15 cellular contexts compared by ENCODE assay signal in the genomic region with DNA sequence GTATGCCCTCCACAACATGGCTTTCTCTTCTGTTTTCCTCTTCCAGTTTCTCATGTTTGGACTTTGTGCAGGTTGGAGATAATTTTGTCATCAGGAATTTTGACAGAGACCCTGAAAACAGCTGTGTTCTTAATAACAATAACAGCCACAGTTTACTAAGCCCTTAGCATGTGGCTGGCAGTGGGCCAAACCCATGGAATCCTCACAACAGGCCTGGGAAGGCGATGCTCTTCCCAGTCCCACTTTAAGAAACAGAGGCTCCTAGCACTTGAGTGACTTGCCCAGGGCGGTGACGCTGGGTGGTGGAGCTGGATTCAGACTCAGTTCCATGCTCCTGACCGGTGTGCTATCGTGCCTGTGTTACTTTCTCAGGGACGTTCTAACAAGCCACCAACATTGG. TPM values are rescaled to one million over a fixed set of nuclear protein-coding genes. Genes with fewer than 3 reads are reported as not detected.
DNase-seq lines count a peak whose midpoint lies in the region; ATAC-seq and TF ChIP-seq lines count a peak whose summit lies in the region.
"Had no signal": no experiment of that assay in that cellular context is flagged by ENCODE, and none has a peak within 500 bp of the region (broad histone marks: within the 10 kb centered on the region; RNA-seq: fewer than 3 reads in every experiment).

No MANE protein-coding gene starts in this region.

- H3K27ac Mint-ChIP-seq in activated CD8-positive, alpha-beta T cell treated with anti-CD3 and anti-CD28 coated beads, Interleukin-2, amount 10 ng/mL, durations not matched to agents 7 days and 5 days: no peak overlapping the region
- H3K27ac Mint-ChIP-seq in WTC11: no peak overlapping the region
- H3K27ac Mint-ChIP-seq: activated naive CD4-positive, alpha-beta T cell treated with anti-CD3 and anti-CD28 coated beads for 36 hours; memory B cell; T-helper 2 cell treated with Interferon-gamma antibody and Interleukin-4, amounts not matched to agents 5 μg/mL and 100 μg/mL, for 36 hours had no signal

- CTCF ChIA-PET in mammary epithelial cell (lab: Charles Lee; ENCODE audit: low non-redundant PET): no interaction called here
- CTCF ChIA-PET in activated CD8-positive, alpha-beta T cell treated with anti-CD3 and anti-CD28 coated beads, Interleukin-2, amount 10 ng/mL, durations not matched to agents 7 days and 5 days (lab: Charles Lee): no interaction called here
- CTCF ChIA-PET in WTC11 (lab: Charles Lee): interaction anchor here (0.6 kb wide), 1 partner anchor 198 kb away, joined by 3 read pairs; no protein-coding TSS in a partner anchor

- no peak for TF ChIP-seq EP300 in tibial nerve (IDR thresholded peaks at IDR 0.05)

- TF ChIP-seq CTCF in mammary epithelial cell (conservative IDR thresholded peaks at IDR 0.05 in 1 of 2, IDR thresholded peaks at IDR 0.05 in 1 of 2; ENCODE audit: extremely low read depth in 1 of 2, insufficient read depth in 1 of 2, low read depth in 1 of 2, low read length in 2 of 2): no peak
- TF ChIP-seq CTCF in tibial nerve (IDR thresholded peaks at IDR 0.05): no peak
- no peak for TF ChIP-seq CTCF in WTC11 (IDR thresholded peaks at IDR 0.05)

- no peak for TF ChIP-seq POLR2A in tibial nerve (IDR thresholded peaks at IDR 0.05)

- H3K27ac ChIP-seq in mammary epithelial cell (ENCODE audit: insufficient read depth, low read depth, low read length): no peak overlapping the region
- peak overlapping the region; percentile 82 to 95 (median 90) for H3K27ac ChIP-seq in tibial nerve
- H3K27ac ChIP-seq: PC-9 had no signal

- H2AFZ ChIP-seq in mammary epithelial cell (ENCODE audit: low read depth, low read length): peak overlapping the region; percentile 2
- H2AFZ ChIP-seq: PC-9 had no signal

- no peak overlapping the region for H3K4me2 ChIP-seq in mammary epithelial cell (ENCODE audit: insufficient read depth, low read depth, low read length)
- H3K4me2 ChIP-seq: PC-9 had no signal

- peaks cover 15% of the 10 kb centered on the region for H3K27me3 Mint-ChIP-seq in activated CD8-positive, alpha-beta T cell treated with anti-CD3 and anti-CD28 coated beads, Interleukin-2, amount 10 ng/mL, durations not matched to agents 7 days and 5 days (ENCODE audit: low read depth)
- peaks cover 21% of the 10 kb centered on the region for H3K27me3 Mint-ChIP-seq in WTC11 (ENCODE audit: low read depth)

- H3K36me3 ChIP-seq in mammary epithelial cell (ENCODE audit: insufficient read depth, low read length) (no peaks in the 10 kb centered on the region), tibial nerve (no peaks in the 10 kb centered on the region)

- BruUV-seq in mammary epithelial cell (replicated peaks; lab: Mats Ljungman, UMichigan): no TSS peak

- H3K9me3 ChIP-seq in mammary epithelial cell (replicated peaks; ENCODE audit: insufficient read depth, low read length) (no peaks in the 10 kb centered on the region), tibial nerve (no peaks in the 10 kb centered on the region)

- peaks cover 51% of the 10 kb centered on the region for H3K4me1 ChIP-seq in mammary epithelial cell (ENCODE audit: insufficient read depth, low read length)
- peaks cover 5 to 59% (median 32%) of the 10 kb centered on the region in 4 donors for H3K4me1 ChIP-seq in tibial nerve

- no peaks in the 10 kb centered on the region for H3K27me3 ChIP-seq in mammary epithelial cell (ENCODE audit: insufficient read depth, low read length)
- no peaks in the 10 kb centered on the region for H3K27me3 ChIP-seq in tibial nerve

- in situ Hi-C loops in mammary epithelial cell (cut with MboI; ENCODE audit: low sequenced_read_pairs in 2 of 2): no loop called here

- H3K4me1 Mint-ChIP-seq in activated CD8-positive, alpha-beta T cell treated with anti-CD3 and anti-CD28 coated beads, Interleukin-2, amount 10 ng/mL, durations not matched to agents 7 days and 5 days (ENCODE audit: low read depth): peaks cover 12% of the 10 kb centered on the region
- H3K4me1 Mint-ChIP-seq in WTC11: peaks cover 37% of the 10 kb centered on the region
- H3K4me1 Mint-ChIP-seq: memory B cell had no signal

- no peak overlapping the region for H3K9ac ChIP-seq in mammary epithelial cell (ENCODE audit: insufficient read depth, low read length)

- ATAC-seq in activated CD8-positive, alpha-beta T cell treated with anti-CD3 and anti-CD28 coated beads, Interleukin-2, amount 10 ng/mL, durations not matched to agents 7 days and 5 days: no peak
- no peak for ATAC-seq in WTC11
- ATAC-seq: HCT116 had no signal

- WGBS in mammary epithelial cell (ENCODE audit: low coverage, missing lambda C conversion rate): 52% methylated on average over 6 of the region's 6 CpGs
- 51 to 66% methylated on average over 5 to 6 of the region's 6 CpGs for WGBS in tibial nerve, 2 donors

- DNase-seq in NCI-H82 (lab: John Stamatoyannopoulos, UW) (peak; percentile 73), NCI-H82 treated with DMSO at 0.1 percent for 48 hours (lab: John Stamatoyannopoulos, UW; ENCODE audit: unreplicated experiment) (no peak), mammary epithelial cell (no peak), medulla oblongata (ENCODE audit: extremely low spot score) (peak; percentile 48), tibial nerve (ENCODE audit: low spot score in 2 of 2) (no peak), NCI-H446 treated with DMSO at 0.1 percent for 48 hours (lab: John Stamatoyannopoulos, UW) (no peak), WTC11 (ENCODE audit: low spot score) (no peak)
- no peak for DNase-seq in activated CD8-positive, alpha-beta T cell treated with anti-CD3 and anti-CD28 coated beads, Interleukin-2, amount 10 ng/mL, durations not matched to agents 7 days and 5 days
- DNase-seq: activated CD8-positive, alpha-beta memory T cell treated with anti-CD3 and anti-CD28 coated beads for 24 hours; activated naive CD4-positive, alpha-beta T cell treated with anti-CD3 and anti-CD28 coated beads for 36 hours; NCI-H187 treated with DMSO at 0.1 percent for 48 hours; PC-9 had no signal

- POLR2A ChIA-PET in activated CD8-positive, alpha-beta T cell treated with anti-CD3 and anti-CD28 coated beads, Interleukin-2, amount 10 ng/mL, durations not matched to agents 7 days and 5 days (lab: Charles Lee): no interaction called here
- POLR2A ChIA-PET in WTC11 (lab: Charles Lee): no interaction called here

- no peaks in the 10 kb centered on the region for H3K9me3 Mint-ChIP-seq in activated CD8-positive, alpha-beta T cell treated with anti-CD3 and anti-CD28 coated beads, Interleukin-2, amount 10 ng/mL, durations not matched to agents 7 days and 5 days (ENCODE audit: insufficient read depth)
- H3K9me3 Mint-ChIP-seq in WTC11: no peaks in the 10 kb centered on the region
- H3K9me3 Mint-ChIP-seq: activated naive CD4-positive, alpha-beta T cell treated with anti-CD3 and anti-CD28 coated beads for 36 hours; memory B cell; T-helper 2 cell treated with Interferon-gamma antibody and Interleukin-4, amounts not matched to agents 5 μg/mL and 100 μg/mL, for 36 hours had no signal

- intact Hi-C loops in mammary epithelial cell (cut with micrococcal nuclease): no loop called here

- H4K20me1 ChIP-seq in mammary epithelial cell (ENCODE audit: insufficient read depth, low read length): no peaks in the 10 kb centered on the region

- H3K4me3 Mint-ChIP-seq in activated CD8-positive, alpha-beta T cell treated with anti-CD3 and anti-CD28 coated beads, Interleukin-2, amount 10 ng/mL, durations not matched to agents 7 days and 5 days: no peak overlapping the region
- no peak overlapping the region for H3K4me3 Mint-ChIP-seq in WTC11
- H3K4me3 Mint-ChIP-seq: activated naive CD4-positive, alpha-beta T cell treated with anti-CD3 and anti-CD28 coated beads for 36 hours; memory B cell; T-helper 2 cell treated with Interferon-gamma antibody and Interleukin-4, amounts not matched to agents 5 μg/mL and 100 μg/mL, for 36 hours had no signal

- no peaks in the 10 kb centered on the region for H3K36me3 Mint-ChIP-seq in activated CD8-positive, alpha-beta T cell treated with anti-CD3 and anti-CD28 coated beads, Interleukin-2, amount 10 ng/mL, durations not matched to agents 7 days and 5 days (ENCODE audit: low read depth)
- H3K36me3 Mint-ChIP-seq in WTC11: no peaks in the 10 kb centered on the region
- H3K36me3 Mint-ChIP-seq: memory B cell had no signal

- H3K4me3 ChIP-seq in mammary epithelial cell (replicated peaks in 1 of 3; ENCODE audit: insufficient read depth in 1 of 3, low read depth in 2 of 3, low read length in 3 of 3) (no peak overlapping the region), tibial nerve (no peak overlapping the region)
- H3K4me3 ChIP-seq: PC-9 had no signal

- H3K79me2 ChIP-seq in mammary epithelial cell (ENCODE audit: insufficient read depth, low read length): no peaks in the 10 kb centered on the region

- dilution Hi-C loops in mammary epithelial cell (cut with HindIII; ENCODE audit: low sequenced_read_pairs): no loop called here

TF ChIP-seq in WTC11, 78 proteins besides CTCF, POLR2A, EP300 and RAD21:
- TF ChIP-seq CREM (CRISPR knock-in tag; IDR thresholded peaks at IDR 0.05) (no peak), NR1H2 (CRISPR knock-in tag; IDR thresholded peaks at IDR 0.05) (no peak), OVOL2 (CRISPR knock-in tag; IDR thresholded peaks at IDR 0.05; ENCODE audit: borderline replicate concordance) (no peak)
- TF ChIP-seq, protein P1, sequence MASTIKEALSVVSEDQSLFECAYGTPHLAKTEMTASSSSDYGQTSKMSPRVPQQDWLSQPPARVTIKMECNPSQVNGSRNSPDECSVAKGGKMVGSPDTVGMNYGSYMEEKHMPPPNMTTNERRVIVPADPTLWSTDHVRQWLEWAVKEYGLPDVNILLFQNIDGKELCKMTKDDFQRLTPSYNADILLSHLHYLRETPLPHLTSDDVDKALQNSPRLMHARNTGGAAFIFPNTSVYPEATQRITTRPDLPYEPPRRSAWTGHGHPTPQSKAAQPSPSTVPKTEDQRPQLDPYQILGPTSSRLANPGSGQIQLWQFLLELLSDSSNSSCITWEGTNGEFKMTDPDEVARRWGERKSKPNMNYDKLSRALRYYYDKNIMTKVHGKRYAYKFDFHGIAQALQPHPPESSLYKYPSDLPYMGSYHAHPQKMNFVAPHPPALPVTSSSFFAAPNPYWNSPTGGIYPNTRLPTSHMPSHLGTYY (CRISPR knock-in tag; IDR thresholded peaks at IDR 0.05): no peak

RNA-seq across cellular contexts. Expression of a gene that starts 20.1 kb away (rescaled TPM):
- total RNA-seq in mammary epithelial cell (100 to 1,000 TPM in 1 of 2 donors, 10 to 100 TPM in 1; 47.8 to 137 TPM), tibial nerve (10 to 100 TPM; 33.3 to 73.9 (median 63.1) TPM), WTC11 (2021) (70.6 to 75.3 TPM (median 71.8 TPM) in 3 replicates)
- 68.7 TPM for polyA plus RNA-seq in mammary epithelial cell
- polyA minus RNA-seq in mammary epithelial cell: 80.7 TPM
- 1 to 10 TPM; 7.3 to 7.8 TPM for total RNA-seq in activated CD8-positive, alpha-beta T cell treated with anti-CD3 and anti-CD28 coated beads, Interleukin-2, amount 10 ng/mL, durations not matched to agents 7 days and 5 days

Comparison
In these comparisons a context has a peak if more than half of its experiments do, and no peak if none do; other contexts are left out.
1. DNase-seq: peak in NCI-H82 (single experiment) and medulla oblongata (single experiment); none in NCI-H82 treated with DMSO at 0.1 percent for 48 hours (single experiment), mammary epithelial cell (single experiment), tibial nerve (0 of 2), activated CD8-positive, alpha-beta T cell treated with anti-CD3 and anti-CD28 coated beads, Interleukin-2, amount 10 ng/mL, durations not matched to agents 7 days and 5 days (single experiment), NCI-H446 treated with DMSO at 0.1 percent for 48 hours (single experiment) and WTC11 (single experiment).